In the genomic region with DNA sequence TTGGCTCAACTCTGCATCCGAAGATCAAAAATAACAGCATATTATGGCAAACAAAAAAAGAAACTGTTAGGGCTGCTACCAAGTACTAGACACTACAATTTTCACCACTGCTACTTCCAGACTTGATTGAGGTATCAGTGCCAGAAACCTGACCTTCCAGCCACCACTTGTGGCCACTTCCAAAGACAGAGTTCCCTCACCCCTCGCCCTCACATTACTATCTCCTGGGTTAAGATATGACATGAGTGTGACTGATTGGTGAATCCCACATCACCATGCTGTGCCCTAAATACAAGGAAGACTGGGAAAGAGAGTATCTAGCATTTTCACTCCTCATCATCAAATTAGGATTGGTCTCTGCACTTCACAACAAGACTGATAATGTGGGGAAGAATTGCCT, we compare ENCODE assay signal across 30 cellular contexts.
"Had no signal": no experiment of that assay in that cellular context is flagged by ENCODE, and none has a peak within 500 bp of the region (broad histone marks: within the 10 kb centered on the region; RNA-seq: fewer than 3 reads in every experiment).

No MANE protein-coding gene starts in this region.

- DNase-seq: activated CD4-positive, alpha-beta memory T cell treated with anti-CD3 and anti-CD28 coated beads for 36 hours; activated CD4-positive, alpha-beta T cell treated with anti-CD3 and anti-CD28 coated beads for 36 hours; activated CD4-positive, alpha-beta T cell treated with anti-CD3 and anti-CD28 coated beads, Interleukin-2, amount 10 ng/mL, durations not matched to agents 24 days and 14 days; activated CD4-positive, CD25-positive, alpha-beta regulatory T cell; activated CD4-positive, CD25-positive, alpha-beta regulatory T cell treated with anti-CD3 and anti-CD28 coated beads, Interleukin-2, amount 50 U/mL, for 72 hours; activated CD8-positive, alpha-beta memory T cell treated with anti-CD3 and anti-CD28 coated beads, Interleukin-2, amount 10 ng/mL, durations not matched to agents 7 days and 5 days; activated CD8-positive, alpha-beta memory T cell treated with anti-CD3 and anti-CD28 coated beads, Interleukin-2, amount 50 U/mL, for 4 hours; activated CD8-positive, alpha-beta T cell treated with anti-CD3 and anti-CD28 coated beads, Interleukin-2, amount 10 ng/mL, durations not matched to agents 7 days and 5 days; activated gamma-delta T cell; activated naive CD4-positive, alpha-beta T cell; activated naive CD4-positive, alpha-beta T cell treated with anti-CD3 and anti-CD28 coated beads, Interleukin-2, amount 10 ng/mL, durations not matched to agents 7 days and 5 days; activated naive CD8-positive, alpha-beta T cell treated with anti-CD3 and anti-CD28 coated beads, Interleukin-2, amount 10 ng/mL, durations not matched to agents 7 days and 5 days; activated T-cell treated with anti-CD3 and anti-CD28 coated beads, Interleukin-2, amount 50 U/mL, for 24 hours; activated T-cell treated with anti-CD3 and anti-CD28 coated beads, Interleukin-2, amount 50 U/mL, for 72 hours; cortex of kidney; dermis blood vessel endothelial cell; effector CD4-positive, alpha-beta T cell; effector memory CD8-positive, alpha-beta T cell; esophagus squamous epithelium; foreskin fibroblast; T-helper 1 cell; T-helper 17 cell had no signal

- H3K4me1 ChIP-seq: breast epithelium, esophagus squamous epithelium had no signal

- FAIRE-seq: endometrium, endothelial cell of umbilical vein had no signal

- H3K9me3 ChIP-seq: ascending aorta, breast epithelium, esophagus squamous epithelium had no signal

- H3K36me3 ChIP-seq: ascending aorta, breast epithelium, cardiac muscle cell, esophagus squamous epithelium had no signal

- ATAC-seq: activated CD4-positive, alpha-beta T cell treated with anti-CD3 and anti-CD28 coated beads for 36 hours; activated CD8-positive, alpha-beta memory T cell treated with anti-CD3 and anti-CD28 coated beads, Interleukin-2, amount 10 ng/mL, durations not matched to agents 7 days and 5 days; activated CD8-positive, alpha-beta T cell treated with anti-CD3 and anti-CD28 coated beads, Interleukin-2, amount 10 ng/mL, durations not matched to agents 7 days and 5 days; activated naive CD4-positive, alpha-beta T cell treated with anti-CD3 and anti-CD28 coated beads, Interleukin-2, amount 50 U/mL, for 72 hours; activated T-cell treated with anti-CD3 and anti-CD28 coated beads, Interleukin-2, amount 50 U/mL, for 72 hours; effector memory CD8-positive, alpha-beta T cell; SK-N-SH treated with all-trans-retinoic acid at 6 μM for 48 hours; T-helper 17 cell had no signal

- H3K27me3 ChIP-seq: ascending aorta, breast epithelium, cardiac muscle cell, esophagus squamous epithelium had no signal

- H3K4me3 ChIP-seq: ascending aorta, breast epithelium, cardiac muscle cell, esophagus squamous epithelium had no signal

- H3K27ac ChIP-seq: ascending aorta, breast epithelium, cardiac muscle cell, epithelial cell of prostate, esophagus squamous epithelium had no signal
